In the genomic region with DNA sequence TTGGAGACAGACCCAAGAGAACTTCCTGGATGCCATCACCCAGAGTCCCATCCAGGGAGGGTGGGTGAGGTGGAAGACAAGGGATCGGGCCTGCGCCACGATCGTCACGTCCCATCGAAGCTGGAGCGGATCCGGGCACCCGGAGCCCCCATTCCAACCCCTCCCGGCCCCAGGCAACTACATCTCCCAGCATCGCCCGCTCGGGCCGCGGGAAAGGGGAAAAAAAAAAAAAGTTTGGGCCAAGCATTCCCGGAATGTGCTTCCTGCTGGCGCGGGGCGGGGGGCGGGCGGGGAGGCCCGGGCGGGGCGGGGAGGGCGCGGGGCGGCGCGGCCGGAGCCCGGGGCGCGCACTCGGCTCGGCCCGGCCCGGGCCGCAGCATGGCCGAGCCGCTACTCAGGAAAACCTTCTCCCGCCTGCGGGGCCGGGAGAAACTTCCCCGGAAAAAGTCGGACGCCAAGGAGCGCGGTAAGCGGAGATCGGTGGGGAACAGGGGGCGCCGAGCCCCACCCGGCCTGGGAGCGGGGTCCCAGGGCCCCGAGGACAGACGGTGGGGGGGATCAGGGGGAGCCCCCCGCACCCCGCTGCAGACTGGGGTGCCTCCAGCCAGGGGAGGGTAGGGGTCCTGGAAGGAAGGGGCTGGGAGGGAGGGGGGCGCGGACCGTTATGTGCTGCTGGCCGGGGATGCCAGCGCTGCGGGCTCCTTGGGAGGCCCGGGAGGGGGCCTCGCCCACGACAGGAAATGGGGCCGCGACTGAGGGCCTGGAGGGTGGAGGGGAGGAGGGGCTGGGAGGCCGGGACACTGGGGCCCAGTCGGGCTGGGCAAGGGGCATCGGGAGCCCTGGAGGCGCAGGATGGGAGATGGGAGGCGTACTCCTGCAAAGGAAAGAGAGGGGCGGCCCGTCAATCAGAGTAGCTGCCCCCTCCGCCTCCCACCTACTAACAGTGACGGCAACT, we compare ENCODE assay signal across 1 cellular context.
TF ChIP-seq lines count a peak whose summit lies in the region.

TSS of gene SYDE1 (plus strand) at position 346 of the 955 bp plus-strand sequence. CDS start at position 379, 33 bp downstream.

TF ChIP-seq in H1, 55 proteins besides CTCF, POLR2A, EP300 and RAD21:
- TF ChIP-seq SIN3A (conservative IDR thresholded peaks at IDR 0.05 in 1 of 2, IDR thresholded peaks at IDR 0.05 in 1 of 2; ENCODE audit: low read depth in 1 of 2, low read length in 2 of 2) (0 out of 4 replicates have a peak, but pooled peaks of 1 of the 2 experiments have one; percentile 34), TCF12 (IDR thresholded peaks at IDR 0.05; ENCODE audit: low read depth, low read length) (0 out of 2 replicates have a peak, but pooled peaks have one; percentile 15), SUZ12 (IDR thresholded peaks at IDR 0.05; ENCODE audit: low read length) (no peak), CBX8 (IDR thresholded peaks at IDR 0.05; ENCODE audit: borderline replicate concordance, low read depth, low read length) (no peak), PHF8 (conservative IDR thresholded peaks at IDR 0.05; ENCODE audit: low read depth, low read length) (peak; percentile 93), KDM1A (IDR thresholded peaks at IDR 0.05; ENCODE audit: borderline replicate concordance, low read length) (no peak), KDM4A (IDR thresholded peaks at IDR 0.05; ENCODE audit: low read depth, low read length, severe bottlenecking) (peak; percentile 32), TBP (IDR thresholded peaks at IDR 0.05; ENCODE audit: low read depth, low read length) (peak; percentile 6; the same call in 1 of the 2 replicates), TAF7 (optimal IDR thresholded peaks at IDR 0.05; ENCODE audit: borderline replicate concordance, low read depth, low read length) (peak; percentile 54), CREB1 (IDR thresholded peaks at IDR 0.05) (0 out of 2 replicates have a peak, but pooled peaks have one; percentile 8), ASH2L (IDR thresholded peaks at IDR 0.05; ENCODE audit: low read length) (peak; percentile 11), TAF1 (IDR thresholded peaks at IDR 0.05; ENCODE audit: low read depth, low read length) (0 out of 2 replicates have a peak, but pooled peaks have one; percentile 39), TEAD4 (IDR thresholded peaks at IDR 0.05; ENCODE audit: low read depth, low read length) (peak; percentile 96), SIX5 (IDR thresholded peaks at IDR 0.05; ENCODE audit: low read depth, low read length) (peak; percentile 55), YY1 (IDR thresholded peaks at IDR 0.05; ENCODE audit: low read depth, low read length) (0 out of 2 replicates have a peak, but pooled peaks have one; percentile 5), JUND (IDR thresholded peaks at IDR 0.05; ENCODE audit: low read length) (no peak)
